In the genomic region with DNA sequence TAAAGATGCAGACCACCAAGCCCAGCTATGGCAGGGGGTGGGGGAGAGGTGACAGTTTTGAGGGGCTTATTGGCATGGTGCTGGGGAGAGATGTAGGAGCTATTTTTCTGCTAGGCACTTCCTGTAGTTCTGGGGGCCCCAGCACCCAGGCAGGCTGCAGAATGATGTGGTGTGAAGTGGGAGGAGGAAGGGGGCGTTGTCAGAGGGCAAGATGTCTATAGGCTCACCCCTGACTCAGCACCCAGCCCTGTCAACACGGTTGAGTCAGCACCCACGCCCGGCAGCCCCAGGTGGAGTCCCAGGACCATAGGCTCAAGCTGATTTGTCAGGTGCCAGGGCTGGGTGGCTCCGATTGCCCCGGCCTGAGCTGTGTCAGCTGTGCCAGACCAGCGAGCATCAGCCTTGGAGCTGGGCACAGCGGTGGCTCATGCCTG, we compare ENCODE assay signal across 8 cellular contexts. TPM values are rescaled to one million over a fixed set of nuclear protein-coding genes. Genes with fewer than 3 reads are reported as not detected.
DNase-seq lines count a peak whose midpoint lies in the region; ATAC-seq and TF ChIP-seq lines count a peak whose summit lies in the region.

No MANE protein-coding gene starts in this region.

- TF ChIP-seq EP300 in Ishikawa (IDR thresholded peaks at IDR 0.05; ENCODE audit: borderline replicate concordance) = no peak

- peaks cover 58% of the 10 kb centered on the region for H3K4me1 Mint-ChIP-seq in activated CD4-positive, alpha-beta memory T cell treated with anti-CD3 and anti-CD28 coated beads, Interleukin-2, amount 10 ng/mL, durations not matched to agents 7 days and 5 days
- H3K4me1 Mint-ChIP-seq in effector memory CD8-positive, alpha-beta T cell (ENCODE audit: low read depth in 2 of 2) = peaks cover 61 to 63% of the 10 kb centered on the region in 2 donors
- H3K4me1 Mint-ChIP-seq in osteocyte (ENCODE audit: unreplicated experiment) = peaks cover 27% of the 10 kb centered on the region

- no peak overlapping the region for H3K4me3 ChIP-seq in GM12864 (ENCODE audit: low read depth, low read length)

- peak overlapping the region; percentile 97 for H3K27ac Mint-ChIP-seq in activated CD4-positive, alpha-beta memory T cell treated with anti-CD3 and anti-CD28 coated beads, Interleukin-2, amount 10 ng/mL, durations not matched to agents 7 days and 5 days
- peak overlapping the region; percentile 100 for H3K27ac Mint-ChIP-seq in effector memory CD8-positive, alpha-beta T cell
- peak overlapping the region; percentile 45 for H3K27ac Mint-ChIP-seq in osteocyte (ENCODE audit: unreplicated experiment)

- H3K36me3 Mint-ChIP-seq in activated CD4-positive, alpha-beta memory T cell treated with anti-CD3 and anti-CD28 coated beads, Interleukin-2, amount 10 ng/mL, durations not matched to agents 7 days and 5 days (ENCODE audit: low read depth) = peaks cover 52% of the 10 kb centered on the region
- H3K36me3 Mint-ChIP-seq in effector memory CD8-positive, alpha-beta T cell (ENCODE audit: insufficient read depth) = peaks cover 89% of the 10 kb centered on the region
- H3K36me3 Mint-ChIP-seq in osteocyte (ENCODE audit: unreplicated experiment) = peaks cover 20% of the 10 kb centered on the region

- DNase-seq in GM12864 (ENCODE audit: low read depth) (peak; percentile 85), osteocyte (ENCODE audit: extremely low spot score, unreplicated experiment) (no peak), ureter (ENCODE audit: low spot score) (peak; percentile 82), GM19238 (ENCODE audit: insufficient read length, low spot score) (no peak)
- DNase-seq in activated CD4-positive, alpha-beta memory T cell treated with anti-CD3 and anti-CD28 coated beads, Interleukin-2, amount 10 ng/mL, durations not matched to agents 7 days and 5 days = peak; percentile 97
- DNase-seq in effector memory CD8-positive, alpha-beta T cell = peak; percentile 91 to 93 (median 91)

- TF ChIP-seq RAD21 in Ishikawa (IDR thresholded peaks at IDR 0.05; ENCODE audit: low read depth) = no peak

- H3K4me3 Mint-ChIP-seq in activated CD4-positive, alpha-beta memory T cell treated with anti-CD3 and anti-CD28 coated beads, Interleukin-2, amount 10 ng/mL, durations not matched to agents 7 days and 5 days = peak overlapping the region; percentile 99
- peak overlapping the region; percentile 97 to 100 for H3K4me3 Mint-ChIP-seq in effector memory CD8-positive, alpha-beta T cell
- H3K4me3 Mint-ChIP-seq in osteocyte (ENCODE audit: unreplicated experiment) = no peak overlapping the region

- H3K9me3 Mint-ChIP-seq in activated CD4-positive, alpha-beta memory T cell treated with anti-CD3 and anti-CD28 coated beads, Interleukin-2, amount 10 ng/mL, durations not matched to agents 7 days and 5 days = no peaks in the 10 kb centered on the region
- peaks cover 0 to 1% of the 10 kb centered on the region in 2 donors for H3K9me3 Mint-ChIP-seq in effector memory CD8-positive, alpha-beta T cell
- H3K9me3 Mint-ChIP-seq in osteocyte (ENCODE audit: unreplicated experiment) = no peaks in the 10 kb centered on the region

- CTCF ChIA-PET in activated CD4-positive, alpha-beta memory T cell treated with anti-CD3 and anti-CD28 coated beads, Interleukin-2, amount 10 ng/mL, durations not matched to agents 7 days and 5 days (lab: Charles Lee) = interaction anchor here (0.7 to 6.1 kb wide), 12 partner anchors 9 to 83 kb away, joined by 3 to 113 read pairs (median 38); no protein-coding TSS in a partner anchor

- no peak for TF ChIP-seq CTCF in GM12864 (IDR thresholded peaks at IDR 0.05; ENCODE audit: low read depth, low read length, missing control alignments)
- no peak for TF ChIP-seq CTCF in osteocyte (IDR thresholded peaks at IDR 0.05)

- POLR2A ChIA-PET in activated CD4-positive, alpha-beta memory T cell treated with anti-CD3 and anti-CD28 coated beads, Interleukin-2, amount 10 ng/mL, durations not matched to agents 7 days and 5 days (lab: Charles Lee) = interaction anchor here (0.8 to 29.2 kb wide), 15 partner anchors 13 to 329 kb away, joined by 3 to 3221 read pairs (median 7); a partner anchor contains a TSS

- ATAC-seq in effector memory CD8-positive, alpha-beta T cell (replicated peaks) = peak; percentile 69
- ATAC-seq in HG03039 (IDR thresholded peaks at IDR 0.05; ENCODE audit: unreplicated experiment) = no peak

- H3K27me3 Mint-ChIP-seq in activated CD4-positive, alpha-beta memory T cell treated with anti-CD3 and anti-CD28 coated beads, Interleukin-2, amount 10 ng/mL, durations not matched to agents 7 days and 5 days = peaks cover 11% of the 10 kb centered on the region
- no peaks in the 10 kb centered on the region for H3K27me3 Mint-ChIP-seq in effector memory CD8-positive, alpha-beta T cell
- H3K27me3 Mint-ChIP-seq in osteocyte (ENCODE audit: unreplicated experiment) = no peaks in the 10 kb centered on the region

TF ChIP-seq in Ishikawa, 13 proteins besides CTCF, POLR2A, EP300 and RAD21:
- TF ChIP-seq CREB1 (IDR thresholded peaks at IDR 0.05; ENCODE audit: low read depth) = no peak
- TF ChIP-seq YY1 (IDR thresholded peaks at IDR 0.05; ENCODE audit: low read depth) = no peak
- peak; percentile 44; the same call in 1 of the 2 replicates for TF ChIP-seq TCF12 (IDR thresholded peaks at IDR 0.05; ENCODE audit: low read depth)
- no peak for TF ChIP-seq TEAD4 (IDR thresholded peaks at IDR 0.05)
- TF ChIP-seq FOXM1 (IDR thresholded peaks at IDR 0.05; ENCODE audit: borderline replicate concordance, low read depth) = no peak
- TF ChIP-seq, protein P1, sequence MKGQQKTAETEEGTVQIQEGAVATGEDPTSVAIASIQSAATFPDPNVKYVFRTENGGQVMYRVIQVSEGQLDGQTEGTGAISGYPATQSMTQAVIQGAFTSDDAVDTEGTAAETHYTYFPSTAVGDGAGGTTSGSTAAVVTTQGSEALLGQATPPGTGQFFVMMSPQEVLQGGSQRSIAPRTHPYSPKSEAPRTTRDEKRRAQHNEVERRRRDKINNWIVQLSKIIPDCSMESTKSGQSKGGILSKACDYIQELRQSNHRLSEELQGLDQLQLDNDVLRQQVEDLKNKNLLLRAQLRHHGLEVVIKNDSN (IDR thresholded peaks at IDR 0.05) = no peak; the same call in 1 of the 2 replicates
- TF ChIP-seq ZBTB7A (IDR thresholded peaks at IDR 0.05; ENCODE audit: low read depth) = no peak
- no peak for TF ChIP-seq TAF1 (IDR thresholded peaks at IDR 0.05; ENCODE audit: low read depth)
- TF ChIP-seq, protein P2, sequence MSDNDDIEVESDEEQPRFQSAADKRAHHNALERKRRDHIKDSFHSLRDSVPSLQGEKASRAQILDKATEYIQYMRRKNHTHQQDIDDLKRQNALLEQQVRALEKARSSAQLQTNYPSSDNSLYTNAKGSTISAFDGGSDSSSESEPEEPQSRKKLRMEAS (IDR thresholded peaks at IDR 0.05) = peak; percentile 75
- TF ChIP-seq CEBPB (IDR thresholded peaks at IDR 0.05) = no peak
- TF ChIP-seq, protein P3, sequence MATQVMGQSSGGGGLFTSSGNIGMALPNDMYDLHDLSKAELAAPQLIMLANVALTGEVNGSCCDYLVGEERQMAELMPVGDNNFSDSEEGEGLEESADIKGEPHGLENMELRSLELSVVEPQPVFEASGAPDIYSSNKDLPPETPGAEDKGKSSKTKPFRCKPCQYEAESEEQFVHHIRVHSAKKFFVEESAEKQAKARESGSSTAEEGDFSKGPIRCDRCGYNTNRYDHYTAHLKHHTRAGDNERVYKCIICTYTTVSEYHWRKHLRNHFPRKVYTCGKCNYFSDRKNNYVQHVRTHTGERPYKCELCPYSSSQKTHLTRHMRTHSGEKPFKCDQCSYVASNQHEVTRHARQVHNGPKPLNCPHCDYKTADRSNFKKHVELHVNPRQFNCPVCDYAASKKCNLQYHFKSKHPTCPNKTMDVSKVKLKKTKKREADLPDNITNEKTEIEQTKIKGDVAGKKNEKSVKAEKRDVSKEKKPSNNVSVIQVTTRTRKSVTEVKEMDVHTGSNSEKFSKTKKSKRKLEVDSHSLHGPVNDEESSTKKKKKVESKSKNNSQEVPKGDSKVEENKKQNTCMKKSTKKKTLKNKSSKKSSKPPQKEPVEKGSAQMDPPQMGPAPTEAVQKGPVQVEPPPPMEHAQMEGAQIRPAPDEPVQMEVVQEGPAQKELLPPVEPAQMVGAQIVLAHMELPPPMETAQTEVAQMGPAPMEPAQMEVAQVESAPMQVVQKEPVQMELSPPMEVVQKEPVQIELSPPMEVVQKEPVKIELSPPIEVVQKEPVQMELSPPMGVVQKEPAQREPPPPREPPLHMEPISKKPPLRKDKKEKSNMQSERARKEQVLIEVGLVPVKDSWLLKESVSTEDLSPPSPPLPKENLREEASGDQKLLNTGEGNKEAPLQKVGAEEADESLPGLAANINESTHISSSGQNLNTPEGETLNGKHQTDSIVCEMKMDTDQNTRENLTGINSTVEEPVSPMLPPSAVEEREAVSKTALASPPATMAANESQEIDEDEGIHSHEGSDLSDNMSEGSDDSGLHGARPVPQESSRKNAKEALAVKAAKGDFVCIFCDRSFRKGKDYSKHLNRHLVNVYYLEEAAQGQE (IDR thresholded peaks at IDR 0.05; ENCODE audit: low read depth) = no peak
- 0 out of 2 replicates have a peak, but pooled peaks have one; percentile 22 for TF ChIP-seq EGR1 (IDR thresholded peaks at IDR 0.05)
TF ChIP-seq in Ishikawa: peak in this region for 3.

RNA-seq across cellular contexts. Expression of a gene that starts 5.8 kb away (rescaled TPM):
- total RNA-seq in activated CD4-positive, alpha-beta memory T cell treated with anti-CD3 and anti-CD28 coated beads, Interleukin-2, amount 10 ng/mL, durations not matched to agents 7 days and 5 days = 100 to 1,000 TPM; 410 to 423 TPM
- 41.4 and 55.5 TPM in 2 replicates for total RNA-seq in osteocyte
- total RNA-seq in ureter = 56.1 TPM

Comparison
In these comparisons a context has a peak if more than half of its experiments do, and no peak if none do; other contexts are left out.
1. DNase-seq: peak in GM12864 (single experiment), activated CD4-positive, alpha-beta memory T cell treated with anti-CD3 and anti-CD28 coated beads, Interleukin-2, amount 10 ng/mL, durations not matched to agents 7 days and 5 days (single experiment), effector memory CD8-positive, alpha-beta T cell (3 of 3) and ureter (single experiment); none in osteocyte (single experiment) and GM19238 (single experiment).
2. H3K27ac Mint-ChIP-seq: peak in every context shown above with its lines; median percentile 100 in effector memory CD8-positive, alpha-beta T cell; 97 in activated CD4-positive, alpha-beta memory T cell treated with anti-CD3 and anti-CD28 coated beads, Interleukin-2, amount 10 ng/mL, durations not matched to agents 7 days and 5 days; 45 in osteocyte.